ENCODE assay signal across 10 cellular contexts in genomic region chr10:15083674-15084501, GRCh38. TPM values are rescaled to one million over a fixed set of nuclear protein-coding genes. Genes with fewer than 3 reads are reported as not detected.
DNase-seq lines count a peak whose midpoint lies in the region; TF ChIP-seq lines count a peak whose summit lies in the region.
"Had no signal": no experiment of that assay in that cellular context is flagged by ENCODE, and none has a peak within 500 bp of the region (broad histone marks: within the 10 kb centered on the region; RNA-seq: fewer than 3 reads in every experiment).

No MANE protein-coding gene starts in this region.

- H3K9ac ChIP-seq in colonic mucosa (ENCODE audit: low read depth in 2 of 2, low read length in 2 of 2) (peak overlapping the region in 1 of 2 donors; percentile 55), muscle layer of colon (ENCODE audit: low read length) (peak overlapping the region; percentile 30)
- H3K9ac ChIP-seq: BLaER1 treated with 17β-estradiol and CSF1 and Interleukin-3, amounts not matched to agents 10 nM and 100 nM had no signal

- H3K9me3 ChIP-seq in colonic mucosa: no peaks in the 10 kb centered on the region
- H3K9me3 ChIP-seq in muscle layer of colon (ENCODE audit: low read length): no peaks in the 10 kb centered on the region
- H3K9me3 ChIP-seq in uterus: no peaks in the 10 kb centered on the region
- H3K9me3 ChIP-seq: BLaER1 treated with 17β-estradiol and CSF1 and Interleukin-3, amounts not matched to agents 10 nM and 100 nM had no signal

- no peaks in the 10 kb centered on the region for H3K27me3 Mint-ChIP-seq in activated T-cell treated with anti-CD3 and anti-CD28 coated beads, Interleukin-2, amount 50 U/mL, for 24 hours

- no peaks in the 10 kb centered on the region for H3K27me3 ChIP-seq in colonic mucosa
- no peaks in the 10 kb centered on the region for H3K27me3 ChIP-seq in muscle layer of colon (ENCODE audit: control insufficient read depth in 1 of 2, insufficient read depth in 2 of 2, low read length in 2 of 2)
- H3K27me3 ChIP-seq in uterus: no peaks in the 10 kb centered on the region
- H3K27me3 ChIP-seq: BLaER1 treated with 17β-estradiol and CSF1 and Interleukin-3, amounts not matched to agents 10 nM and 100 nM had no signal

- intact Hi-C loops in colonic mucosa (cut with DNase I): no loop called here
- intact Hi-C loops in uterus (cut with DNase I; ENCODE audit: low total_unique reads): no loop called here

- H3K4me3 ChIP-seq in colonic mucosa: peak overlapping the region; percentile 25
- peak overlapping the region; percentile 42 to 63 for H3K4me3 ChIP-seq in muscle layer of colon (ENCODE audit: low read depth in 1 of 2, low read length in 2 of 2)
- peak overlapping the region; percentile 38 to 56 for H3K4me3 ChIP-seq in uterus
- H3K4me3 ChIP-seq: BLaER1 treated with 17β-estradiol and CSF1 and Interleukin-3, amounts not matched to agents 10 nM and 100 nM had no signal

- H3K4me1 Mint-ChIP-seq in activated T-cell treated with anti-CD3 and anti-CD28 coated beads, Interleukin-2, amount 50 U/mL, for 24 hours (ENCODE audit: low read depth): no peaks in the 10 kb centered on the region

- no peaks in the 10 kb centered on the region for H3K36me3 Mint-ChIP-seq in activated T-cell treated with anti-CD3 and anti-CD28 coated beads, Interleukin-2, amount 50 U/mL, for 24 hours (ENCODE audit: low read depth)

- H3K36me3 ChIP-seq in colonic mucosa (no peaks in the 10 kb centered on the region), muscle layer of colon (ENCODE audit: insufficient read depth, low read length) (no peaks in the 10 kb centered on the region), uterus (no peaks in the 10 kb centered on the region)
- H3K36me3 ChIP-seq: BLaER1 treated with 17β-estradiol and CSF1 and Interleukin-3, amounts not matched to agents 10 nM and 100 nM had no signal

- H3K4me3 Mint-ChIP-seq in activated T-cell treated with anti-CD3 and anti-CD28 coated beads, Interleukin-2, amount 50 U/mL, for 24 hours: peak overlapping the region; percentile 21

- H3K9me3 Mint-ChIP-seq in activated T-cell treated with anti-CD3 and anti-CD28 coated beads, Interleukin-2, amount 50 U/mL, for 24 hours: no peaks in the 10 kb centered on the region

- TF ChIP-seq POLR2A in uterus (IDR thresholded peaks at IDR 0.05): no peak

- no peak for DNase-seq in activated T-cell treated with anti-CD3 and anti-CD28 coated beads, Interleukin-2, amount 50 U/mL, for 24 hours
- no peak for DNase-seq in activated T-cell treated with anti-CD3 and anti-CD28 coated beads, Interleukin-2, amount 50 U/mL, for 48 hours
- DNase-seq in colonic mucosa (no peak), uterus (no peak), GM19238 (ENCODE audit: insufficient read length, low spot score) (no peak), T-helper 9 cell (no peak), NCI-H2107 treated with DMSO at 0.1 percent for 48 hours (lab: John Stamatoyannopoulos, UW; ENCODE audit: unreplicated experiment) (no peak)

- H3K4me1 ChIP-seq in colonic mucosa (no peaks in the 10 kb centered on the region), muscle layer of colon (ENCODE audit: insufficient read depth, low read length) (peaks cover 5% of the 10 kb centered on the region), uterus (no peaks in the 10 kb centered on the region)

- H3K27ac ChIP-seq in colonic mucosa: no peak overlapping the region
- no peak overlapping the region for H3K27ac ChIP-seq in muscle layer of colon (ENCODE audit: low read depth, low read length)
- H3K27ac ChIP-seq in uterus: peak overlapping the region; percentile 64 to 77
- H3K27ac ChIP-seq: BLaER1 treated with 17β-estradiol and CSF1 and Interleukin-3, amounts not matched to agents 10 nM and 100 nM had no signal

- TF ChIP-seq CTCF in colonic mucosa (IDR thresholded peaks at IDR 0.05) (no peak), uterus (IDR thresholded peaks at IDR 0.05) (no peak)

- no peak overlapping the region for H3K27ac Mint-ChIP-seq in activated T-cell treated with anti-CD3 and anti-CD28 coated beads, Interleukin-2, amount 50 U/mL, for 24 hours

RNA-seq across cellular contexts. Expression of gene ACBD7, which starts 4.7 kb away (rescaled TPM):
- total RNA-seq in colonic mucosa: under 1 TPM; 0.44 to 0.98 TPM
- 10 to 100 TPM in 1 of 4 donors, under 1 TPM in 1, not detected in 2; 0.37 to 12.2 TPM for total RNA-seq in uterus

RNA-seq across cellular contexts. Expression of gene RPP38, which starts 13.3 kb away (rescaled TPM):
- total RNA-seq in colonic mucosa (10 to 100 TPM; 17.1 to 17.8 TPM), uterus (10 to 100 TPM in 2 of 4 donors, 1 to 10 TPM in 1, under 1 TPM in 1; 0.29 to 17.4 (median 9.2) TPM)

RNA-seq across cellular contexts. Expression of gene OLAH, which starts 40.1 kb away (rescaled TPM):
- total RNA-seq in colonic mucosa (not detected), uterus (1 to 10 TPM in 1 of 4 donors, not detected in 3; 2.2 TPM)
- total RNA-seq: ureter had no signal

Comparison
In these comparisons a context has a peak if more than half of its experiments do, and no peak if none do; other contexts are left out.
1. H3K27ac ChIP-seq: peak in uterus (2 of 2); none in colonic mucosa (single experiment) and muscle layer of colon (single experiment).
2. Peak in every context shown above with its lines, with median percentiles within 50 percentile points of each other: H3K4me3 ChIP-seq.